ENCODE assay signal across 7 cellular contexts in genomic region chr13:102780631-102781030, GRCh38. TPM values are rescaled to one million over a fixed set of nuclear protein-coding genes. Genes with fewer than 3 reads are reported as not detected.
A peak's percentile ranks its signal among the peaks of the same experiment; 100 is the strongest.
DNase-seq lines count a peak whose midpoint lies in the region; ATAC-seq and TF ChIP-seq lines count a peak whose summit lies in the region.
"Not testable (repeated sequence)": the region's sequence is repeated elsewhere in the genome, so short reads cannot be mapped to it uniquely, and the experiment has no call there.

No MANE protein-coding gene starts in this region.

- not testable (repeated sequence) for H3K9me3 Mint-ChIP-seq in CD4-positive, alpha-beta memory T cell; activated CD8-positive, alpha-beta T cell treated with anti-CD3 and anti-CD28 coated beads for 36 hours; activated T-helper 17 cell treated with anti-CD3 and anti-CD28 coated beads, Interleukin-2, amount 50 U/mL, for 72 hours; activated naive CD8-positive, alpha-beta T cell treated with anti-CD3 and anti-CD28 coated beads, Interleukin-2, amount 50 U/mL, for 24 hours; immature natural killer cell

- H3K27me3 Mint-ChIP-seq in CD4-positive, alpha-beta memory T cell; activated CD8-positive, alpha-beta T cell treated with anti-CD3 and anti-CD28 coated beads for 36 hours; activated T-helper 17 cell treated with anti-CD3 and anti-CD28 coated beads, Interleukin-2, amount 50 U/mL, for 72 hours; activated naive CD8-positive, alpha-beta T cell treated with anti-CD3 and anti-CD28 coated beads, Interleukin-2, amount 50 U/mL, for 24 hours; immature natural killer cell (ENCODE audit: low read depth in 3 of 3): not testable (repeated sequence)

- H3K36me3 ChIP-seq in CD4-positive, alpha-beta memory T cell (ENCODE audit: insufficient read depth, low read length), result not testable (repeated sequence)
- peaks cover 42% of the 10 kb centered on the region for H3K36me3 ChIP-seq in WERI-Rb-1

- POLR2A ChIA-PET in CD4-positive, alpha-beta memory T cell (lab: Charles Lee; ENCODE audit: partially characterized antibody); activated CD8-positive, alpha-beta T cell treated with anti-CD3 and anti-CD28 coated beads for 36 hours (lab: Charles Lee): not testable (repeated sequence)

- peaks cover 23% of the 10 kb centered on the region for H3K4me1 ChIP-seq in CD4-positive, alpha-beta memory T cell (ENCODE audit: insufficient read depth, low read length)

- intact Hi-C loops in CD4-positive, alpha-beta memory T cell (cut with micrococcal nuclease); activated CD8-positive, alpha-beta T cell treated with anti-CD3 and anti-CD28 coated beads for 36 hours (cut with micrococcal nuclease): not testable (repeated sequence)

- peaks cover 15 to 46% (median 29%) of the 10 kb centered on the region in 4 donors for H3K4me1 Mint-ChIP-seq in CD4-positive, alpha-beta memory T cell
- peaks cover 29% of the 10 kb centered on the region for H3K4me1 Mint-ChIP-seq in activated CD8-positive, alpha-beta T cell treated with anti-CD3 and anti-CD28 coated beads for 36 hours (ENCODE audit: low read depth)
- H3K4me1 Mint-ChIP-seq in activated T-helper 17 cell treated with anti-CD3 and anti-CD28 coated beads, Interleukin-2, amount 50 U/mL, for 72 hours, result peaks cover 14% of the 10 kb centered on the region
- peaks cover 35% of the 10 kb centered on the region for H3K4me1 Mint-ChIP-seq in activated naive CD8-positive, alpha-beta T cell treated with anti-CD3 and anti-CD28 coated beads, Interleukin-2, amount 50 U/mL, for 24 hours
- H3K4me1 Mint-ChIP-seq in immature natural killer cell, result peaks cover 29 to 30% of the 10 kb centered on the region in 2 donors

- not testable (repeated sequence) for DNase-seq in CD4-positive, alpha-beta memory T cell; activated CD8-positive, alpha-beta T cell treated with anti-CD3 and anti-CD28 coated beads for 36 hours; activated naive CD8-positive, alpha-beta T cell treated with anti-CD3 and anti-CD28 coated beads, Interleukin-2, amount 50 U/mL, for 24 hours; immature natural killer cell
- DNase-seq in NCI-H82 (lab: John Stamatoyannopoulos, UW) (peak; percentile 33), WERI-Rb-1 (peak; percentile 82)

- not testable (repeated sequence) for TF ChIP-seq CTCF in WERI-Rb-1 (IDR thresholded peaks at IDR 0.05; ENCODE audit: low read depth, low read length); activated CD8-positive, alpha-beta T cell treated with anti-CD3 and anti-CD28 coated beads for 36 hours (IDR thresholded peaks at IDR 0.05)

- H3K9me3 ChIP-seq in CD4-positive, alpha-beta memory T cell (ENCODE audit: control insufficient read depth in 1 of 2, low read length in 2 of 2), result not testable (repeated sequence)
- peaks cover 17% of the 10 kb centered on the region for H3K9me3 ChIP-seq in WERI-Rb-1 (ENCODE audit: severe bottlenecking)

- ATAC-seq in activated CD8-positive, alpha-beta T cell treated with anti-CD3 and anti-CD28 coated beads for 36 hours; activated T-helper 17 cell treated with anti-CD3 and anti-CD28 coated beads, Interleukin-2, amount 50 U/mL, for 72 hours (replicated peaks); activated naive CD8-positive, alpha-beta T cell treated with anti-CD3 and anti-CD28 coated beads, Interleukin-2, amount 50 U/mL, for 24 hours: not testable (repeated sequence)

- peak overlapping the region in 5 of 7 donors; percentile 18 to 82 (median 60) for H3K27ac Mint-ChIP-seq in CD4-positive, alpha-beta memory T cell
- H3K27ac Mint-ChIP-seq in activated CD8-positive, alpha-beta T cell treated with anti-CD3 and anti-CD28 coated beads for 36 hours, result peak overlapping the region; percentile 96
- H3K27ac Mint-ChIP-seq in activated T-helper 17 cell treated with anti-CD3 and anti-CD28 coated beads, Interleukin-2, amount 50 U/mL, for 72 hours, result peak overlapping the region; percentile 94
- H3K27ac Mint-ChIP-seq in activated naive CD8-positive, alpha-beta T cell treated with anti-CD3 and anti-CD28 coated beads, Interleukin-2, amount 50 U/mL, for 24 hours, result peak overlapping the region; percentile 97
- peak overlapping the region in 4 of 6 donors; percentile 57 to 74 (median 64) for H3K27ac Mint-ChIP-seq in immature natural killer cell

- not testable (repeated sequence) for H3K4me3 ChIP-seq in CD4-positive, alpha-beta memory T cell (ENCODE audit: low read length in 2 of 2)
- peak overlapping the region; percentile 33 for H3K4me3 ChIP-seq in WERI-Rb-1 (ENCODE audit: low read depth, low read length)

- H3K36me3 Mint-ChIP-seq in CD4-positive, alpha-beta memory T cell; activated T-helper 17 cell treated with anti-CD3 and anti-CD28 coated beads, Interleukin-2, amount 50 U/mL, for 72 hours (ENCODE audit: low read depth); immature natural killer cell: not testable (repeated sequence)
- peaks cover 25% of the 10 kb centered on the region for H3K36me3 Mint-ChIP-seq in activated CD8-positive, alpha-beta T cell treated with anti-CD3 and anti-CD28 coated beads for 36 hours (ENCODE audit: low read depth)
- peaks cover 21% of the 10 kb centered on the region for H3K36me3 Mint-ChIP-seq in activated naive CD8-positive, alpha-beta T cell treated with anti-CD3 and anti-CD28 coated beads, Interleukin-2, amount 50 U/mL, for 24 hours (ENCODE audit: low read depth)

- peak overlapping the region in 2 of 8 donors; percentile 34 to 63 for H3K4me3 Mint-ChIP-seq in CD4-positive, alpha-beta memory T cell
- H3K4me3 Mint-ChIP-seq in activated CD8-positive, alpha-beta T cell treated with anti-CD3 and anti-CD28 coated beads for 36 hours; activated naive CD8-positive, alpha-beta T cell treated with anti-CD3 and anti-CD28 coated beads, Interleukin-2, amount 50 U/mL, for 24 hours; immature natural killer cell: not testable (repeated sequence)
- peak overlapping the region; percentile 76 for H3K4me3 Mint-ChIP-seq in activated T-helper 17 cell treated with anti-CD3 and anti-CD28 coated beads, Interleukin-2, amount 50 U/mL, for 72 hours

- not testable (repeated sequence) for H3K27me3 ChIP-seq in CD4-positive, alpha-beta memory T cell (ENCODE audit: insufficient read depth, low read length); WERI-Rb-1 (ENCODE audit: insufficient read depth, low read depth, severe bottlenecking)

- CTCF ChIA-PET in CD4-positive, alpha-beta memory T cell (lab: Charles Lee; ENCODE audit: partially characterized antibody); activated CD8-positive, alpha-beta T cell treated with anti-CD3 and anti-CD28 coated beads for 36 hours (lab: Charles Lee): not testable (repeated sequence)

- H3K27ac ChIP-seq in CD4-positive, alpha-beta memory T cell (ENCODE audit: low read depth, low read length), result not testable (repeated sequence)
- peak overlapping the region; percentile 91 for H3K27ac ChIP-seq in WERI-Rb-1

RNA-seq across cellular contexts. Expression of gene TEX30, which starts 7.0 kb away (rescaled TPM):
- 1 to 10 TPM; 9.2 to 9.3 TPM for total RNA-seq in CD4-positive, alpha-beta memory T cell
- 10 to 100 TPM; 20.0 to 20.8 TPM for polyA plus RNA-seq in CD4-positive, alpha-beta memory T cell
- 10 to 100 TPM; 30.5 to 32.8 TPM for total RNA-seq in activated CD8-positive, alpha-beta T cell treated with anti-CD3 and anti-CD28 coated beads for 36 hours
- total RNA-seq in activated T-helper 17 cell treated with anti-CD3 and anti-CD28 coated beads, Interleukin-2, amount 50 U/mL, for 72 hours, result 10 to 100 TPM; 20.0 to 26.3 TPM
- 10 to 100 TPM; 24.3 to 30.8 (median 24.5) TPM for polyA plus RNA-seq in immature natural killer cell

RNA-seq across cellular contexts. Expression of gene POGLUT2, which starts 18.1 kb away (rescaled TPM):
- 1 to 10 TPM; 1.2 to 1.3 TPM for total RNA-seq in CD4-positive, alpha-beta memory T cell
- 1 to 10 TPM in 1 of 2 donors, under 1 TPM in 1; 0.48 to 1.9 TPM for polyA plus RNA-seq in CD4-positive, alpha-beta memory T cell
- total RNA-seq in activated CD8-positive, alpha-beta T cell treated with anti-CD3 and anti-CD28 coated beads for 36 hours, result 1 to 10 TPM; 3.4 to 4.2 TPM
- total RNA-seq in activated T-helper 17 cell treated with anti-CD3 and anti-CD28 coated beads, Interleukin-2, amount 50 U/mL, for 72 hours, result 1 to 10 TPM; 2.1 to 5.6 TPM
- 1 to 10 TPM; 1.2 to 4.2 (median 1.7) TPM for polyA plus RNA-seq in immature natural killer cell

RNA-seq across cellular contexts. Expression of gene BIVM, which starts 18.3 kb away (rescaled TPM):
- 10 to 100 TPM in 1 of 2 experiments, 1 to 10 TPM in 1; 9.9 to 10.9 TPM for total RNA-seq in CD4-positive, alpha-beta memory T cell
- polyA plus RNA-seq in CD4-positive, alpha-beta memory T cell, result 1 to 10 TPM; 7.4 to 9.6 TPM
- total RNA-seq in activated CD8-positive, alpha-beta T cell treated with anti-CD3 and anti-CD28 coated beads for 36 hours, result 10 to 100 TPM; 17.3 to 18.4 TPM
- 10 to 100 TPM; 10.1 to 19.5 TPM for total RNA-seq in activated T-helper 17 cell treated with anti-CD3 and anti-CD28 coated beads, Interleukin-2, amount 50 U/mL, for 72 hours
- 10 to 100 TPM; 13.3 to 20.1 (median 13.6) TPM for polyA plus RNA-seq in immature natural killer cell
